ENCODE assay signal across 8 cellular contexts in the genomic region with DNA sequence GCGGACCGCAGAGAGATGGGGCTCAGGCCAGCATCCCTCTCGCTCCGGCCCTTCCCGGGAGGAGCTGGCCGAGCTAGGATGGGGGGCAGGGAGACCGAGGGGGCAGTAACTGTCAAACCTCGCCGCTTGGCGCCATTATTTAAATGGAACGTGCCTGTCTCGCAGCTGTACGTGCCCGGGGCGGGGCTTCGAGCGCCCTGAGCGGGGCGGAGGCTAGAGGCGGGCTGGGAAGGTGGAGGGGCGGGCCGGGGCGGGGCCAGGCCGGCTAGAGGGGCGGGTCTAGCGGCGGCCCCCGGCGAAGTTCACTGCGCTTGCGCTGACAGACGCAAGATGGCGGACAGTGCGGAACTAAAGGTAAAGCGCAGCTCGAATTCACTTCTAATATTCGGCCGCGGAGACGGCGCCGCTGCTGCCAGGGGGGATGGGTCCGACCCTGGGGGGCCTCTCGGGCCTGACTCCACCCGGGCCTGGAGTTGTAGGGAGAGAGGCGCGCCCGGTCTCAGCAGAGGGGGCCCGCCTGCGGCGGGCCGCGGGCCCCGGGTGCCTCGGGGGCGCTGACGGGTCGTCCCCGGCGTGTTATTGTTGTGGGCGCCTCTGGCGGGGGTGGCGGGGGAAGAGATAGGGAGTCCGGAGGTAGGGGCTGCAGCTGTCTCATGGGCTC. TPM values are rescaled to one million over a fixed set of nuclear protein-coding genes. Genes with fewer than 3 reads are reported as not detected.
DNase-seq lines count a peak whose midpoint lies in the region; TF ChIP-seq lines count a peak whose summit lies in the region.

A gene (plus strand): TSS at position 319 of the 661 bp plus-strand sequence. CDS start 12 bp downstream, at position 331.

- H3K9me3 ChIP-seq in SJSA1 (replicated peaks) (no peaks in the 10 kb centered on the region), neuron (ENCODE audit: low read length) (no peaks in the 10 kb centered on the region)

- H3K4me3 ChIP-seq in SJSA1 (peak within 1 kb of the TSS; percentile 82), neuron (ENCODE audit: low read length) (peak within 1 kb of the TSS; percentile 91)

- H3K27ac ChIP-seq in SJSA1 = peak within 1 kb of the TSS; percentile 77

- H3K27me3 ChIP-seq in SJSA1 (replicated peaks) (no peaks in the 10 kb centered on the region), neuron (ENCODE audit: insufficient read depth, low read length) (no peaks in the 10 kb centered on the region)

- H3K4me1 ChIP-seq in SJSA1 (replicated peaks) (peaks cover 16% of the 10 kb centered on the region), neuron (ENCODE audit: insufficient read depth, low read length) (peaks cover 30% of the 10 kb centered on the region)

- DNase-seq in GM03348 (ENCODE audit: low spot score) = peak; percentile 98
- DNase-seq in HEK293T (ENCODE audit: extremely low spot score) = peak; percentile 97
- DNase-seq in MV-4-11 (lab: John Stamatoyannopoulos, UW) = peak; percentile 93
- DNase-seq in SJSA1 (ENCODE audit: low read depth in 1 of 2, low spot score in 2 of 2) = peak; percentile 88 to 97
- peak; percentile 90 to 96 (median 93) for DNase-seq in activated naive CD4-positive, alpha-beta T cell (lab: John Stamatoyannopoulos, UW)
- DNase-seq in foreskin melanocyte = peak; percentile 82
- DNase-seq in stromal cell of bone marrow (ENCODE audit: low read depth) = peak; percentile 82

- CTCF ChIA-PET in HEK293T (lab: Yijun Ruan, JAX) = interaction anchor here (0.6 to 1.0 kb wide), 3 partner anchors 13 to 191 kb away, joined by 3 to 5 read pairs (median 3); no protein-coding TSS in a partner anchor

- POLR2A ChIA-PET in HEK293T (lab: Yijun Ruan, JAX) = interaction anchor here (0.7 to 2.9 kb wide), 33 partner anchors 9 to 223 kb away, joined by 3 to 12 read pairs (median 5); a partner anchor contains a TSS

- H2AFZ ChIP-seq in neuron (ENCODE audit: low read depth, low read length) = peak within 1 kb of the TSS; percentile 74

- H3K36me3 ChIP-seq in SJSA1 (peaks cover 4% of the 10 kb centered on the region; the same call in 1 of the 2 replicates), neuron (ENCODE audit: insufficient read depth, low read length) (no peaks in the 10 kb centered on the region)

TF ChIP-seq in HEK293T, 16 proteins besides CTCF, POLR2A, EP300 and RAD21:
- TF ChIP-seq CTBP1 (IDR thresholded peaks at IDR 0.05; ENCODE audit: borderline replicate concordance) (peak; percentile 39; the same call in 1 of the 2 replicates), HDGF (IDR thresholded peaks at IDR 0.05; ENCODE audit: borderline replicate concordance) (no peak), L3MBTL2 (conservative IDR thresholded peaks at IDR 0.05) (peak; percentile 99), LEF1 (IDR thresholded peaks at IDR 0.05; ENCODE audit: borderline replicate concordance) (no peak), FOXM1 (IDR thresholded peaks at IDR 0.05; ENCODE audit: borderline replicate concordance) (peak; percentile 83; the same call in 1 of the 2 replicates), BHLHE40 (IDR thresholded peaks at IDR 0.05; ENCODE audit: borderline replicate concordance) (no peak)
- TF ChIP-seq, protein P1, sequence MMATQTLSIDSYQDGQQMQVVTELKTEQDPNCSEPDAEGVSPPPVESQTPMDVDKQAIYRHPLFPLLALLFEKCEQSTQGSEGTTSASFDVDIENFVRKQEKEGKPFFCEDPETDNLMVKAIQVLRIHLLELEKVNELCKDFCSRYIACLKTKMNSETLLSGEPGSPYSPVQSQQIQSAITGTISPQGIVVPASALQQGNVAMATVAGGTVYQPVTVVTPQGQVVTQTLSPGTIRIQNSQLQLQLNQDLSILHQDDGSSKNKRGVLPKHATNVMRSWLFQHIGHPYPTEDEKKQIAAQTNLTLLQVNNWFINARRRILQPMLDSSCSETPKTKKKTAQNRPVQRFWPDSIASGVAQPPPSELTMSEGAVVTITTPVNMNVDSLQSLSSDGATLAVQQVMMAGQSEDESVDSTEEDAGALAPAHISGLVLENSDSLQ (IDR thresholded peaks at IDR 0.05) = peak; percentile 67

RNA-seq across cellular contexts. Expression of the gene that starts here (rescaled TPM):
- 14.2 and 21.2 TPM in 2 replicates for total RNA-seq in SJSA1 (2014; rRNA removed; shearing (Covaris generic))

Comparison
In these comparisons a context has a peak if more than half of its experiments do, and no peak if none do; other contexts are left out.
1. Peak in every context shown above with its lines: DNase-seq, H3K4me3 ChIP-seq and H3K27ac ChIP-seq.